In genomic region chr6:37714836-37715425, GRCh38 we compare ENCODE assay signal across 1 cellular context.
A peak's percentile ranks its signal among the peaks of the same experiment; 100 is the strongest.
TF ChIP-seq lines count a peak whose summit lies in the region.

No MANE protein-coding gene starts in this region.

TF ChIP-seq in IMR-90, 13 proteins besides CTCF, POLR2A, EP300 and RAD21:
- TF ChIP-seq MXI1 (IDR thresholded peaks at IDR 0.05; ENCODE audit: borderline replicate concordance, low read depth, low read length) (peak; percentile 75), RCOR1 (IDR thresholded peaks at IDR 0.05; ENCODE audit: insufficient replicate concordance, low read length) (no peak), USF2 (IDR thresholded peaks at IDR 0.05; ENCODE audit: low read depth, low read length) (0 out of 2 replicates have a peak, but pooled peaks have one; percentile 17)
TF ChIP-seq in IMR-90: peak in this region for 2.
